In the genomic region with DNA sequence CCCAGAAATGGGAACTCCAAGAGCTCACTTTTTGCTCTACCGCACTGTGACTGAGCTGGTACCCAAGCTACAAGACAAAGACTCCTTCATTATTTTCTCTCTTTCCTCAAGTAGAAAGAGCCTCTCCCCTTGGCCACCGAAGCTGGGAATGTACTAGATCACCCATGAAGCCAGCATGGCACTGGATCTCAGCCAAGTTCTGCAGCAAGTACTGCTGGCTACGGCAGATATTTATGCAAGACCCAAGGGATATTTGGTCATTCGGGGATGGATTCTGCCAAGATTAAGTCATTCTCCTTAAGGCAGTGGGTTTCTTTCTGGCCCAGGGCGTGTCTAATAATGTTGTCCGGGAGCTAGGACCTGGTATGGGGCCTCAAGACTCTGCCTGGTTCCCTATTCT, we compare ENCODE assay signal across 19 cellular contexts.
"Had no signal": no experiment of that assay in that cellular context is flagged by ENCODE, and none has a peak within 500 bp of the region (broad histone marks: within the 10 kb centered on the region; RNA-seq: fewer than 3 reads in every experiment).

No MANE protein-coding gene starts in this region.

- H3K9me3 ChIP-seq: body of pancreas, neutrophil had no signal

- DNase-seq: activated B cell treated with CpG ODN at 0.5 μM for 24 hours; activated CD4-positive, alpha-beta memory T cell treated with anti-CD3 and anti-CD28 coated beads, Interleukin-2, amount 10 ng/mL, durations not matched to agents 7 days and 5 days; activated CD4-positive, alpha-beta T cell treated with anti-CD3 and anti-CD28 coated beads for 48 hours; activated CD8-positive, alpha-beta memory T cell treated with anti-CD3 and anti-CD28 coated beads, Interleukin-2, amount 10 ng/mL, durations not matched to agents 7 days and 5 days; activated naive CD4-positive, alpha-beta T cell treated with Interleukin-2 at 50 U/mL for 16 hours; activated naive CD8-positive, alpha-beta T cell treated with anti-CD3 and anti-CD28 coated beads, Interleukin-2, amount 10 ng/mL, durations not matched to agents 7 days and 5 days; amygdala; effector memory CD8-positive, alpha-beta T cell; mesenchymal stem cell; natural killer cell; sigmoid colon; stimulated activated naive CD4-positive, alpha-beta T cell; SW 1271; T-helper 2 cell had no signal

- H3K9ac ChIP-seq: parathyroid adenoma had no signal

- H3K27ac ChIP-seq: body of pancreas, neutrophil, parathyroid adenoma, sigmoid colon, tibial nerve had no signal

- H3K27me3 ChIP-seq: body of pancreas, neutrophil, sigmoid colon, tibial nerve had no signal

- H2AFZ ChIP-seq: parathyroid adenoma had no signal

- ATAC-seq: activated CD8-positive, alpha-beta memory T cell treated with anti-CD3 and anti-CD28 coated beads, Interleukin-2, amount 10 ng/mL, durations not matched to agents 7 days and 5 days; activated T-helper 17 cell treated with anti-CD3 and anti-CD28 coated beads, Interleukin-2, amount 50 U/mL, for 72 hours; body of pancreas; effector memory CD8-positive, alpha-beta T cell; natural killer cell had no signal

- H3K4me1 ChIP-seq: body of pancreas, parathyroid adenoma, sigmoid colon, tibial nerve had no signal

- H3K4me3 ChIP-seq: body of pancreas, sigmoid colon, tibial nerve had no signal

- H3K36me3 ChIP-seq: neutrophil, sigmoid colon, tibial nerve had no signal
